Comparison of ENCODE assay signal across 29 cellular contexts in genomic region chr6:77340331-77340730, GRCh38.
"Had no signal": no experiment of that assay in that cellular context is flagged by ENCODE, and none has a peak within 500 bp of the region (broad histone marks: within the 10 kb centered on the region; RNA-seq: fewer than 3 reads in every experiment).

No MANE protein-coding gene starts in this region.

- ATAC-seq: activated CD4-positive, alpha-beta T cell treated with anti-CD3 and anti-CD28 coated beads for 36 hours; T-cell had no signal

- H3K9ac ChIP-seq: KMS-11 had no signal

- DNase-seq: activated CD4-positive, alpha-beta memory T cell treated with anti-CD3 and anti-CD28 coated beads, Interleukin-2, amount 10 ng/mL, durations not matched to agents 7 days and 5 days; activated CD4-positive, alpha-beta T cell treated with anti-CD3 and anti-CD28 coated beads for 36 hours; activated CD4-positive, alpha-beta T cell treated with anti-CD3 and anti-CD28 coated beads, Interleukin-2, amount 50 U/mL, for 1 hour; activated CD4-positive, CD25-positive, alpha-beta regulatory T cell; activated gamma-delta T cell treated with Interleukin-2 at 50 U/mL for 16 hours; activated naive CD4-positive, alpha-beta T cell treated with anti-CD3 and anti-CD28 coated beads, Interleukin-2, amount 50 U/mL, for 16 hours; activated naive CD8-positive, alpha-beta T cell treated with anti-CD3 and anti-CD28 coated beads, Interleukin-2, amount 10 ng/mL, durations not matched to agents 7 days and 5 days; activated T-cell treated with anti-CD3 and anti-CD28 coated beads for 4 hours; activated T-cell treated with anti-CD3 and anti-CD28 coated beads, Interleukin-2, amount 50 U/mL, for 48 hours; aorta; MG63; NCI-H1105; NCI-H1436; NCI-H1694 treated with DMSO at 0.1 percent for 48 hours; NCI-H2029 treated with DMSO at 0.1 percent for 48 hours; NCI-H345; NCI-H510A; NCI-H526 treated with DMSO at 0.1 percent for 48 hours; NK-92 treated with Interleukin-12 subunit alpha and Interleukin-12 subunit beta, amount 100 ng/mL, for 24 hours; OCI-M1; Peyer's patch; SIG-M5; T-cell; T-helper 2 cell; T1000 had no signal

- H3K4me1 ChIP-seq: Peyer's patch had no signal

- H3K4me2 ChIP-seq: KMS-11 had no signal

- H3K36me3 ChIP-seq: MG63, Peyer's patch had no signal

- H3K27me3 ChIP-seq: MG63, Peyer's patch had no signal

- FAIRE-seq: bronchial epithelial cell, TTC549 had no signal

- H3K9me3 ChIP-seq: MG63, Peyer's patch had no signal

- H3K4me3 ChIP-seq: MG63, Peyer's patch had no signal

- H3K27ac ChIP-seq: KMS-11, RWPE1 had no signal
